19 cellular contexts compared by ENCODE assay signal in genomic region chr14:87108726-87109125, GRCh38.
A peak's percentile ranks its signal among the peaks of the same experiment; 100 is the strongest.
DNase-seq lines count a peak whose midpoint lies in the region; ATAC-seq and TF ChIP-seq lines count a peak whose summit lies in the region.
"Had no signal": no experiment of that assay in that cellular context is flagged by ENCODE, and none has a peak within 500 bp of the region (broad histone marks: within the 10 kb centered on the region; RNA-seq: fewer than 3 reads in every experiment).

No MANE protein-coding gene starts in this region.

- intact Hi-C loops in sciatic nerve (cut with DNase I) = no loop called here

- DNase-seq in EL (peak; percentile 49), RKO (ENCODE audit: low spot score) (peak; percentile 1), fibroblast of mammary gland (ENCODE audit: low read depth) (peak; percentile 87), pons (ENCODE audit: low spot score) (peak; percentile 11), SIG-M5 treated with dmso at 0.1 percent for 504 hours (lab: John Stamatoyannopoulos, UW; ENCODE audit: unreplicated experiment) (no peak), sciatic nerve (ENCODE audit: low spot score) (no peak)
- no peak for DNase-seq in activated T-cell treated with anti-CD3 and anti-CD28 coated beads, Interleukin-2, amount 50 U/mL, for 72 hours
- DNase-seq: activated CD4-positive, alpha-beta T cell treated with anti-CD3 and anti-CD28 coated beads for 4 hours; activated naive CD4-positive, alpha-beta T cell treated with anti-CD3 and anti-CD28 coated beads, Interleukin-2, amount 50 U/mL, for 16 hours; CD8-positive, alpha-beta T cell; NCI-H1105; NCI-H2171; NK-92 treated with Interleukin-12 subunit alpha and Interleukin-12 subunit beta, amount 100 ng/mL, for 24 hours; right cardiac atrium; SHP77 treated with DMSO at 0.1 percent for 48 hours; stimulated activated CD4-positive, alpha-beta T cell treated with anti-CD3 and anti-CD28 coated beads, Interleukin-4, amount 100 ng/mL, for 24 hours; thyroid gland had no signal

- H3K27ac Mint-ChIP-seq in activated T-cell treated with anti-CD3 and anti-CD28 coated beads, Interleukin-2, amount 50 U/mL, for 72 hours = no peak overlapping the region
- H3K27ac Mint-ChIP-seq: CD8-positive, alpha-beta T cell; T-helper 2 cell treated with Interferon-gamma antibody and Interleukin-4, amounts not matched to agents 5 μg/mL and 100 μg/mL, for 36 hours had no signal

- TF ChIP-seq CTCF in fibroblast of mammary gland (conservative IDR thresholded peaks at IDR 0.05; ENCODE audit: control insufficient read depth, insufficient read depth, low read depth, low read length) = no peak

- no peaks in the 10 kb centered on the region for H3K4me1 Mint-ChIP-seq in activated T-cell treated with anti-CD3 and anti-CD28 coated beads, Interleukin-2, amount 50 U/mL, for 72 hours (ENCODE audit: low read depth)

- H3K36me3 Mint-ChIP-seq in activated T-cell treated with anti-CD3 and anti-CD28 coated beads, Interleukin-2, amount 50 U/mL, for 72 hours (ENCODE audit: insufficient read depth in 2 of 2) = no peaks in the 10 kb centered on the region
- H3K36me3 Mint-ChIP-seq: CD8-positive, alpha-beta T cell had no signal

- H3K27me3 Mint-ChIP-seq in activated T-cell treated with anti-CD3 and anti-CD28 coated beads, Interleukin-2, amount 50 U/mL, for 72 hours (ENCODE audit: low read depth) = no peaks in the 10 kb centered on the region

- ATAC-seq in sciatic nerve (no peak), HG03460 (IDR thresholded peaks at IDR 0.05; ENCODE audit: unreplicated experiment) (no peak)
- ATAC-seq in activated T-cell treated with anti-CD3 and anti-CD28 coated beads, Interleukin-2, amount 50 U/mL, for 72 hours (replicated peaks in 1 of 2) = no peak
- ATAC-seq: CD8-positive, alpha-beta T cell; right cardiac atrium had no signal

- H3K4me3 ChIP-seq in fibroblast of mammary gland (ENCODE audit: control insufficient read depth, low read depth, low read length) = no peak overlapping the region
- H3K4me3 ChIP-seq: thyroid gland had no signal

- no peak overlapping the region for H3K4me3 Mint-ChIP-seq in activated T-cell treated with anti-CD3 and anti-CD28 coated beads, Interleukin-2, amount 50 U/mL, for 72 hours
- H3K4me3 Mint-ChIP-seq: CD8-positive, alpha-beta T cell; T-helper 2 cell treated with Interferon-gamma antibody and Interleukin-4, amounts not matched to agents 5 μg/mL and 100 μg/mL, for 36 hours had no signal

- H3K9me3 Mint-ChIP-seq in activated T-cell treated with anti-CD3 and anti-CD28 coated beads, Interleukin-2, amount 50 U/mL, for 72 hours = peaks cover 3 to 11% of the 10 kb centered on the region in 2 donors

Comparison
In these comparisons a context has a peak if more than half of its experiments do, and no peak if none do; other contexts are left out.
1. DNase-seq: peak in EL (single experiment), RKO (single experiment), fibroblast of mammary gland (single experiment) and pons (single experiment); none in SIG-M5 treated with dmso at 0.1 percent for 504 hours (single experiment), sciatic nerve (single experiment) and activated T-cell treated with anti-CD3 and anti-CD28 coated beads, Interleukin-2, amount 50 U/mL, for 72 hours (0 of 2).